Comparison of ENCODE assay signal across 19 cellular contexts in genomic region chr22:47379037-47379436, GRCh38.
"Had no signal": no experiment of that assay in that cellular context is flagged by ENCODE, and none has a peak within 500 bp of the region (broad histone marks: within the 10 kb centered on the region; RNA-seq: fewer than 3 reads in every experiment).

No MANE protein-coding gene starts in this region.

- H3K4me1 Mint-ChIP-seq: activated B cell treated with CpG ODN at 0.5 μM for 24 hours; activated CD4-positive, alpha-beta T cell treated with anti-CD3 and anti-CD28 coated beads for 36 hours; activated naive CD8-positive, alpha-beta T cell treated with anti-CD3 and anti-CD28 coated beads, Interleukin-2, amount 10 ng/mL, durations not matched to agents 7 days and 5 days; naive thymus-derived CD4-positive, alpha-beta T cell; neural crest cell; stimulated activated naive CD8-positive, alpha-beta T cell treated with anti-CD3 and anti-CD28 coated beads, Interleukin-15, amount 100 ng/mL, for 72 hours had no signal

- H3K9me3 Mint-ChIP-seq: activated B cell treated with CpG ODN at 0.5 μM for 24 hours had no signal

- DNase-seq: activated B cell treated with CpG ODN at 0.5 μM for 24 hours; activated CD4-positive, alpha-beta T cell treated with anti-CD3 and anti-CD28 coated beads for 36 hours; activated CD4-positive, alpha-beta T cell treated with anti-CD3 and anti-CD28 coated beads, Interleukin-2, amount 50 U/mL, for 4 hours; activated CD8-positive, alpha-beta memory T cell treated with anti-CD3 and anti-CD28 coated beads for 24 hours; activated CD8-positive, alpha-beta memory T cell treated with anti-CD3 and anti-CD28 coated beads, Interleukin-2, amount 50 U/mL, for 4 hours; activated naive CD8-positive, alpha-beta T cell treated with anti-CD3 and anti-CD28 coated beads, Interleukin-2, amount 10 ng/mL, durations not matched to agents 7 days and 5 days; activated T-cell treated with anti-CD3 and anti-CD28 coated beads, Interleukin-2, amount 50 U/mL, for 24 hours; amygdala; heart right ventricle; naive thymus-derived CD4-positive, alpha-beta T cell; occipital lobe; stimulated activated CD4-positive, alpha-beta T cell treated with anti-CD3 and anti-CD28 coated beads, Interleukin-2, amount 100 ng/mL, for 48 hours; stimulated activated CD8-positive, alpha-beta memory T cell treated with anti-CD3 and anti-CD28 coated beads, Interleukin-4, amount 100 ng/mL, for 48 hours; stimulated activated naive CD8-positive, alpha-beta T cell treated with anti-CD3 and anti-CD28 coated beads, Interleukin-15, amount 100 ng/mL, for 72 hours; T-helper 1 cell; uterus had no signal

- H3K27ac Mint-ChIP-seq: activated B cell treated with CpG ODN at 0.5 μM for 24 hours; activated CD4-positive, alpha-beta T cell treated with anti-CD3 and anti-CD28 coated beads for 36 hours; activated naive CD8-positive, alpha-beta T cell treated with anti-CD3 and anti-CD28 coated beads, Interleukin-2, amount 10 ng/mL, durations not matched to agents 7 days and 5 days; activated T-cell treated with anti-CD3 and anti-CD28 coated beads, Interleukin-2, amount 50 U/mL, for 24 hours; activated T-helper 17 cell treated with anti-CD3 and anti-CD28 coated beads, Interleukin-2, amount 50 U/mL, for 72 hours; naive thymus-derived CD4-positive, alpha-beta T cell; stimulated activated naive CD8-positive, alpha-beta T cell treated with anti-CD3 and anti-CD28 coated beads, Interleukin-15, amount 100 ng/mL, for 72 hours had no signal

- H3K36me3 Mint-ChIP-seq: activated naive CD8-positive, alpha-beta T cell treated with anti-CD3 and anti-CD28 coated beads, Interleukin-2, amount 10 ng/mL, durations not matched to agents 7 days and 5 days had no signal

- ATAC-seq: activated CD4-positive, alpha-beta T cell treated with anti-CD3 and anti-CD28 coated beads for 36 hours; activated T-helper 17 cell treated with anti-CD3 and anti-CD28 coated beads, Interleukin-2, amount 50 U/mL, for 72 hours; heart right ventricle; left lobe of liver; naive thymus-derived CD4-positive, alpha-beta T cell; stimulated activated naive CD8-positive, alpha-beta T cell treated with anti-CD3 and anti-CD28 coated beads, Interleukin-15, amount 100 ng/mL, for 72 hours had no signal

- H3K27me3 Mint-ChIP-seq: activated B cell treated with CpG ODN at 0.5 μM for 24 hours; activated CD4-positive, alpha-beta T cell treated with anti-CD3 and anti-CD28 coated beads for 36 hours; activated naive CD8-positive, alpha-beta T cell treated with anti-CD3 and anti-CD28 coated beads, Interleukin-2, amount 10 ng/mL, durations not matched to agents 7 days and 5 days; stimulated activated naive CD8-positive, alpha-beta T cell treated with anti-CD3 and anti-CD28 coated beads, Interleukin-15, amount 100 ng/mL, for 72 hours had no signal

- H3K4me3 Mint-ChIP-seq: activated B cell treated with CpG ODN at 0.5 μM for 24 hours; activated CD4-positive, alpha-beta T cell treated with anti-CD3 and anti-CD28 coated beads for 36 hours; activated naive CD8-positive, alpha-beta T cell treated with anti-CD3 and anti-CD28 coated beads, Interleukin-2, amount 10 ng/mL, durations not matched to agents 7 days and 5 days; activated T-cell treated with anti-CD3 and anti-CD28 coated beads, Interleukin-2, amount 50 U/mL, for 24 hours; activated T-helper 17 cell treated with anti-CD3 and anti-CD28 coated beads, Interleukin-2, amount 50 U/mL, for 72 hours; naive thymus-derived CD4-positive, alpha-beta T cell; neural crest cell; stimulated activated naive CD8-positive, alpha-beta T cell treated with anti-CD3 and anti-CD28 coated beads, Interleukin-15, amount 100 ng/mL, for 72 hours had no signal
